In the genomic region with DNA sequence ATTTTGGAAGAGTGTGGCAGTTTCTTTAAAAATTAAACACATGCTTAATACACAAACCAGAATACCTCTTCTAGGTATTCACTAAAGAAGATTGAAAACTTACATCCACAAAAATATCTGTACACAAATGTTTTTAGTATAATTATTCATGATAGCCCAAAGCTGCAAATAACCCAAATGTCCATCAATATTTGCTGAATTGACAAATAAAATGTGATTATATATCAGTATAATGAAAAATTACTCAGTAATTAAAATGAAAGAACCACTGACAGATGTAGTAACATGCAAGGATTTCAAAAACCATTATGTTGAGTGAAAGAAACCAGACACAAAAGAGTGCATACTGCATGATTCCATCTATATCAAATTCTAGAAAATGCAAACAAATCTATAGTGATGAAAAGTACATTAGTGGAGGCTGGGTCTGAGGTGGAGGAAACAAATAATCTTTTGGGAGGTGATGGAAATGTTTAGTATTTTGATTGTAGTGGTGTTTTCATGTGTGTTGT, we compare ENCODE assay signal across 29 cellular contexts.
"Had no signal": no experiment of that assay in that cellular context is flagged by ENCODE, and none has a peak within 500 bp of the region (broad histone marks: within the 10 kb centered on the region; RNA-seq: fewer than 3 reads in every experiment).

No MANE protein-coding gene starts in this region.

- H3K9me3 ChIP-seq: lower lobe of right lung, pancreas, prostate gland, transverse colon, upper lobe of left lung, vagina had no signal

- H3K27me3 ChIP-seq: left lung, sigmoid colon, spleen, transverse colon, vagina had no signal

- H3K27ac ChIP-seq: left lung, lower lobe of right lung, pancreas, prostate gland, sigmoid colon, spleen, transverse colon, upper lobe of left lung, vagina had no signal

- H3K36me3 ChIP-seq: left lung, lower lobe of right lung, pancreas, prostate gland, sigmoid colon, spleen, transverse colon, upper lobe of left lung, vagina had no signal

- ATAC-seq: left colon; left lung; lower lobe of right lung; naive thymus-derived CD8-positive, alpha-beta T cell; pancreas; right cardiac atrium; stimulated activated memory B cell treated with anti-CD40 and anti-IgM and Interleukin-4, amounts not matched to agents 10 μg/mL and 1 μg/mL and 100 μg/mL, for 72 hours; stimulated activated naive CD8-positive, alpha-beta T cell treated with anti-CD3 and anti-CD28 coated beads, Interleukin-15, amount 100 ng/mL, for 72 hours had no signal

- FAIRE-seq: islet of Langerhans, kidney, small intestine had no signal

- H3K4me3 ChIP-seq: left lung, lower lobe of right lung, pancreas, prostate gland, sigmoid colon, spleen, transverse colon, upper lobe of left lung, vagina had no signal

- H3K4me1 ChIP-seq: left lung, lower lobe of right lung, pancreas, prostate gland, sigmoid colon, spleen, transverse colon, upper lobe of left lung, vagina had no signal

- DNase-seq: hypothalamus; immature natural killer cell; kidney; left colon; left lung; lower lobe of right lung; mammary epithelial cell; mesenchymal stem cell; naive thymus-derived CD8-positive, alpha-beta T cell; nucleus accumbens; pancreas; posterior cingulate gyrus; retina; right cardiac atrium; sigmoid colon; small intestine; spleen; stimulated activated CD4-positive, alpha-beta T cell treated with anti-CD3 and anti-CD28 coated beads, Interleukin-2, amount 100 ng/mL, for 48 hours; stimulated activated CD4-positive, alpha-beta T cell treated with anti-CD3 and anti-CD28 coated beads, Interleukin-4, amount 100 ng/mL, for 4 hours; stimulated activated CD8-positive, alpha-beta memory T cell treated with anti-CD3 and anti-CD28 coated beads, Interleukin-4, amount 100 ng/mL, for 48 hours; stimulated activated naive CD4-positive, alpha-beta T cell treated with Interleukin-2 at 50 U/mL for 16 hours; stimulated activated naive CD8-positive, alpha-beta T cell treated with anti-CD3 and anti-CD28 coated beads, Interleukin-15, amount 100 ng/mL, for 72 hours; substantia nigra; transverse colon; upper lobe of left lung had no signal
